22 cellular contexts compared by ENCODE assay signal in genomic region chr6:110054664-110055386, GRCh38.
DNase-seq lines count a peak whose midpoint lies in the region; ATAC-seq, FAIRE-seq and TF ChIP-seq lines count a peak whose summit lies in the region.
"Had no signal": no experiment of that assay in that cellular context is flagged by ENCODE, and none has a peak within 500 bp of the region (broad histone marks: within the 10 kb centered on the region; RNA-seq: fewer than 3 reads in every experiment).

No MANE protein-coding gene starts in this region.

- no peaks in the 10 kb centered on the region for H3K9me3 Mint-ChIP-seq in endothelial cell (ENCODE audit: unreplicated experiment)
- H3K9me3 Mint-ChIP-seq: CD14-positive monocyte, T-cell had no signal

- POLR2A ChIA-PET in HepG2 (lab: Yijun Ruan, JAX) = no interaction called here

- no peak overlapping the region for H3K4me3 Mint-ChIP-seq in endothelial cell (ENCODE audit: unreplicated experiment)
- H3K4me3 Mint-ChIP-seq: CD14-positive monocyte; CD8-positive, alpha-beta memory T cell; T-cell had no signal

- H3K36me3 ChIP-seq in HepG2 (replicated peaks in 1 of 2; ENCODE audit: control insufficient read depth in 1 of 2, insufficient read depth in 2 of 2, low read length in 2 of 2) (no peaks in the 10 kb centered on the region), right lobe of liver (no peaks in the 10 kb centered on the region), Karpas-422 (ENCODE audit: insufficient read depth, low read length) (no peaks in the 10 kb centered on the region), upper lobe of right lung (no peaks in the 10 kb centered on the region)
- H3K36me3 ChIP-seq: MG63, SJCRH30 had no signal

- no peak overlapping the region for H3K9ac ChIP-seq in HepG2 (ENCODE audit: insufficient read depth, low read depth, low read length)
- no peak overlapping the region for H3K9ac ChIP-seq in Karpas-422 (ENCODE audit: low read length)

- TF ChIP-seq EP300 in HepG2 (IDR thresholded peaks at IDR 0.05; ENCODE audit: low read depth in 2 of 2, low read length in 2 of 2) (no peak), HepG2 (CRISPR knock-in tag; IDR thresholded peaks at IDR 0.05; ENCODE audit: borderline replicate concordance) (no peak)

- H4K20me1 ChIP-seq in HepG2 (ENCODE audit: insufficient read depth, low read length) (no peaks in the 10 kb centered on the region), Karpas-422 (ENCODE audit: insufficient read depth, low read depth, low read length) (no peaks in the 10 kb centered on the region)

- BruUV-seq in HepG2 (replicated peaks; lab: Mats Ljungman, UMichigan) = no TSS peak

- H3K36me3 Mint-ChIP-seq in endothelial cell (ENCODE audit: low read depth, unreplicated experiment) = no peaks in the 10 kb centered on the region
- H3K36me3 Mint-ChIP-seq: CD14-positive monocyte; CD8-positive, alpha-beta memory T cell; T-cell had no signal

- H3K27me3 Mint-ChIP-seq in endothelial cell (ENCODE audit: unreplicated experiment) = no peaks in the 10 kb centered on the region

- no peaks in the 10 kb centered on the region for H3K79me2 ChIP-seq in HepG2 (ENCODE audit: insufficient read depth, low read length)
- no peaks in the 10 kb centered on the region for H3K79me2 ChIP-seq in Karpas-422 (ENCODE audit: low read length)

- H3K27ac ChIP-seq in HepG2 (ENCODE audit: extremely low read length, insufficient read depth, low read length) (no peak overlapping the region), right lobe of liver (no peak overlapping the region), Karpas-422 (ENCODE audit: low read length) (no peak overlapping the region), upper lobe of right lung (no peak overlapping the region)
- H3K27ac ChIP-seq: A549, SJCRH30 had no signal

- WGBS in HepG2 (ENCODE audit: low lambda C conversion rate) = 33% methylated on average over 13 of the region's 15 CpGs
- WGBS in right lobe of liver (ENCODE audit: insufficient coverage, low coverage, low lambda C conversion rate, missing lambda C conversion rate) = 52% methylated on average over 5 of the region's 15 CpGs

- no peaks in the 10 kb centered on the region for H3K9me2 ChIP-seq in Karpas-422 (replicated peaks; ENCODE audit: insufficient read depth, low read length)

- H3K27me3 ChIP-seq in HepG2 (ENCODE audit: control insufficient read depth in 1 of 2, insufficient read depth in 2 of 2, low read length in 2 of 2) (peaks cover 1 to 20% of the 10 kb centered on the region in 2 experiments; a peak in 3 of 5 replicates), right lobe of liver (no peaks in the 10 kb centered on the region), Karpas-422 (ENCODE audit: low read length) (no peaks in the 10 kb centered on the region), upper lobe of right lung (no peaks in the 10 kb centered on the region)

- TF ChIP-seq POLR2A in HepG2 (IDR thresholded peaks at IDR 0.05; ENCODE audit: insufficient read depth in 1 of 2, low read depth in 2 of 2, low read length in 2 of 2) (no peak), right lobe of liver (IDR thresholded peaks at IDR 0.05) (no peak)

- H3K4me2 ChIP-seq in HepG2 (ENCODE audit: low read depth, low read length) (peak overlapping the region; percentile 41), Karpas-422 (ENCODE audit: low read depth, low read length, poor library complexity, severe bottlenecking) (peak overlapping the region; percentile 26)
- H3K4me2 ChIP-seq: A549 had no signal

- ATAC-seq in HepG2 (peak; percentile 61), right lobe of liver (no peak), upper lobe of right lung (peak; percentile 23), GM19328 (IDR thresholded peaks at IDR 0.05; ENCODE audit: unreplicated experiment) (no peak)
- ATAC-seq: GM12878, PC-3, Right ventricle myocardium inferior, T-cell had no signal

- in situ Hi-C loops in HepG2 (cut with HindIII; ENCODE audit: extremely low pct_ligation_motif_present, low pct_unique_long_range_greater_than_20kb) = loop anchor here (5.0 kb wide), 2 partner anchors 353 to 528 kb away; no protein-coding TSS in a partner anchor

- H3K9me3 ChIP-seq in HepG2 (ENCODE audit: low read length) (no peaks in the 10 kb centered on the region), right lobe of liver (no peaks in the 10 kb centered on the region), Karpas-422 (ENCODE audit: low read length) (no peaks in the 10 kb centered on the region), upper lobe of right lung (no peaks in the 10 kb centered on the region)
- H3K9me3 ChIP-seq: A549, MG63, SJCRH30 had no signal

- intact Hi-C loops in HepG2 (cut with micrococcal nuclease; ENCODE audit: unreplicated experiment) (loop anchor here (5.0 kb wide), 1 partner anchor 332 kb away; no protein-coding TSS in a partner anchor), right lobe of liver (cut with DNase I) (loop anchor here in 1 of 2 donors (10.0 kb wide), 1 partner anchor 530 kb away; no protein-coding TSS in a partner anchor), upper lobe of right lung (cut with DNase I) (no loop called here)

- peaks cover 29% of the 10 kb centered on the region for H3K4me1 Mint-ChIP-seq in endothelial cell (ENCODE audit: unreplicated experiment)
- H3K4me1 Mint-ChIP-seq: T-cell had no signal

- no peak for DNase-seq in HepG2 (ENCODE audit: low spot score)
- no peak for DNase-seq in right lobe of liver
- no peak for DNase-seq in Karpas-422
- DNase-seq in endothelial cell (ENCODE audit: low spot score) = no peak
- no peak for DNase-seq in upper lobe of right lung
- no peak for DNase-seq in stimulated activated CD4-positive, alpha-beta T cell treated with anti-CD3 and anti-CD28 coated beads, Interleukin-4, amount 100 ng/mL, for 1 hour
- no peak for DNase-seq in urothelium cell line (ENCODE audit: low spot score)
- DNase-seq: CD8-positive, alpha-beta memory T cell; DMS 273 treated with DMSO at 0.1 percent for 48 hours; EL; GDM1; H7; KBM-7; MG63; PC-3; T-cell had no signal

- H3K27ac Mint-ChIP-seq in endothelial cell (ENCODE audit: unreplicated experiment) = peak overlapping the region; percentile 97
- H3K27ac Mint-ChIP-seq: T-cell had no signal

- CTCF ChIA-PET in HepG2 (lab: Yijun Ruan, JAX; ENCODE audit: low intra/inter-chr PET ratio, low total read pairs) = interaction anchor here (4.0 kb wide), 1 partner anchor 350 kb away, joined by 47 read pairs; no protein-coding TSS in a partner anchor

- H2AFZ ChIP-seq in HepG2 (ENCODE audit: low read length) = no peak overlapping the region
- H2AFZ ChIP-seq in Karpas-422 (ENCODE audit: low read length) = no peak overlapping the region

- TF ChIP-seq CTCF in HepG2 (CRISPR knock-in tag; IDR thresholded peaks at IDR 0.05) (no peak), right lobe of liver (IDR thresholded peaks at IDR 0.05) (no peak), endothelial cell (IDR thresholded peaks at IDR 0.05; ENCODE audit: unreplicated experiment) (no peak), upper lobe of right lung (IDR thresholded peaks at IDR 0.05) (no peak)

- TF ChIP-seq RAD21 in HepG2 (CRISPR knock-in tag; IDR thresholded peaks at IDR 0.05) = no peak

- no peak for FAIRE-seq in HepG2 (lab: Jason Lieb, UNC)
- FAIRE-seq in urothelium cell line (lab: Jason Lieb, UNC) = no peak
- FAIRE-seq: A549, GM12878 had no signal

- no peak overlapping the region for H3K4me3 ChIP-seq in HepG2 (replicated peaks in 1 of 3; ENCODE audit: insufficient read depth in 1 of 3, low read depth in 2 of 3, low read length in 3 of 3)
- H3K4me3 ChIP-seq in right lobe of liver = no peak overlapping the region
- H3K4me3 ChIP-seq in Karpas-422 (ENCODE audit: low read length) = no peak overlapping the region
- H3K4me3 ChIP-seq in upper lobe of right lung = no peak overlapping the region
- H3K4me3 ChIP-seq: A549, GM12878, MG63, SJCRH30 had no signal

- H3K4me1 ChIP-seq in HepG2 (ENCODE audit: insufficient read depth, low read length) = peaks cover 10% of the 10 kb centered on the region; the same call in 1 of the 2 replicates
- H3K4me1 ChIP-seq in right lobe of liver = no peaks in the 10 kb centered on the region
- peaks cover 11% of the 10 kb centered on the region for H3K4me1 ChIP-seq in Karpas-422 (ENCODE audit: low read length)
- no peaks in the 10 kb centered on the region for H3K4me1 ChIP-seq in upper lobe of right lung
- H3K4me1 ChIP-seq: A549, SJCRH30 had no signal

TF ChIP-seq in HepG2, 621 proteins besides CTCF, POLR2A, EP300 and RAD21 (continues in another document):
- TF ChIP-seq ZNF18 (CRISPR knock-in tag; IDR thresholded peaks at IDR 0.05; ENCODE audit: insufficient replicate concordance) (no peak), KMT2A (CRISPR knock-in tag; IDR thresholded peaks at IDR 0.05) (no peak), HIC2 (CRISPR knock-in tag; IDR thresholded peaks at IDR 0.05; ENCODE audit: low read depth) (no peak)

Comparison
In these comparisons a context has a peak if more than half of its experiments do, and no peak if none do; other contexts are left out.
1. ATAC-seq: peak in HepG2 (single experiment) and upper lobe of right lung (single experiment); none in right lobe of liver (0 of 4) and GM19328 (single experiment).